ENCODE assay signal across 2 cellular contexts in genomic region chr11:16790484-16791240, GRCh38.
TF ChIP-seq lines count a peak whose summit lies in the region.

No MANE protein-coding gene starts in this region.

TF ChIP-seq in endothelial cell of umbilical vein, 7 proteins besides CTCF, POLR2A, EP300 and RAD21 (continued from another document):
- TF ChIP-seq MAX (IDR thresholded peaks at IDR 0.05; ENCODE audit: insufficient read depth, insufficient read length): no peak
- no peak for TF ChIP-seq GATA2 (IDR thresholded peaks at IDR 0.05; ENCODE audit: insufficient read depth, insufficient read length, low read depth, low read length)
- TF ChIP-seq MYC (IDR thresholded peaks at IDR 0.05; ENCODE audit: low read depth, low read length): no peak
TF ChIP-seq in endothelial cell of umbilical vein: peak in this region for 0.

TF ChIP-seq in SK-N-SH, 30 proteins besides CTCF, POLR2A, EP300 and RAD21:
- TF ChIP-seq ZBTB33 (IDR thresholded peaks at IDR 0.05; ENCODE audit: borderline replicate concordance, low read depth) (no peak), JUND (IDR thresholded peaks at IDR 0.05) (no peak), NFIC (IDR thresholded peaks at IDR 0.05; ENCODE audit: borderline replicate concordance) (no peak), USF2 (IDR thresholded peaks at IDR 0.05; ENCODE audit: borderline replicate concordance, low read depth, low read length) (no peak), ELF1 (IDR thresholded peaks at IDR 0.05) (no peak), YY1 (IDR thresholded peaks at IDR 0.05; ENCODE audit: low read depth) (no peak), MAX (IDR thresholded peaks at IDR 0.05; ENCODE audit: low read depth) (no peak), RFX5 (IDR thresholded peaks at IDR 0.05; ENCODE audit: low read length) (no peak), TCF12 (IDR thresholded peaks at IDR 0.05) (no peak), FOXM1 (IDR thresholded peaks at IDR 0.05; ENCODE audit: low read depth) (no peak), MEF2A (IDR thresholded peaks at IDR 0.05; ENCODE audit: borderline replicate concordance, low read depth) (no peak), USF1 (IDR thresholded peaks at IDR 0.05; ENCODE audit: borderline replicate concordance, low read depth) (no peak), GATA2 (CRISPR knock-in tag; IDR thresholded peaks at IDR 0.05) (no peak), NRF1 (IDR thresholded peaks at IDR 0.05; ENCODE audit: low read depth, low read length) (no peak), IRF3 (IDR thresholded peaks at IDR 0.05; ENCODE audit: low read depth, low read length) (no peak)
